Comparison of ENCODE assay signal across 20 cellular contexts in the genomic region with DNA sequence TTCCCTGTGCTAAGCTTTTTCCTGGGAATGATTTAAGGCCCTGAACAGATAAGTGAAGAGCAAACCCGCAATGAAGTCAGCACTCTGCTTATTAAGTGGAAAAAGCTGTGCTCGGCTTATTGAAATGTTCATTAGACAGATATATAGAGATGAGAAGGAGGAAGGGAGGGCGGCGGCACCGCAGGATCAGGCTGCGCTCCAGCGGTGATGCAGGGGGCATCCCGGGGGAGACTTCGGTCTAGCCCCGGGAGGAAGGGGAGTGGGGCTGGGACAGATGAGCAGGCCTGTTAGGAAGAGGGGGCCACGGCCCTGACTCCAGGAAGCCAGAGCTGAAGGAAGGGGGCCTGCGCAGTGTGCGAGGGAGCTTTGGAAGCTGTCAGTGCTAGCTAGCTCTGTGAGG.
"Had no signal": no experiment of that assay in that cellular context is flagged by ENCODE, and none has a peak within 500 bp of the region (broad histone marks: within the 10 kb centered on the region; RNA-seq: fewer than 3 reads in every experiment).

No MANE protein-coding gene starts in this region.

- ATAC-seq: effector memory CD8-positive, alpha-beta T cell; foreskin keratinocyte; left colon; left ventricle myocardium superior; right lobe of liver; stimulated activated naive B cell treated with anti-CD40 and anti-IgM and Interleukin-4, amounts not matched to agents 10 μg/mL and 1 μg/mL and 100 μg/mL, for 72 hours had no signal

- H3K4me3 ChIP-seq: esophagus muscularis mucosa, lung, prostate gland, right lobe of liver, stomach, thyroid gland had no signal

- H3K27me3 ChIP-seq: foreskin keratinocyte, right lobe of liver, thyroid gland had no signal

- H3K4me1 ChIP-seq: esophagus muscularis mucosa, parathyroid adenoma, prostate gland, right lobe of liver, stomach, thyroid gland had no signal

- H2AFZ ChIP-seq: parathyroid adenoma had no signal

- DNase-seq: central memory CD4-positive, alpha-beta T cell; cortex of kidney; effector memory CD8-positive, alpha-beta T cell; foreskin keratinocyte; kidney; left colon; left ventricle myocardium superior; mesendoderm; naive B cell; occipital lobe; right lobe of liver; stimulated activated CD4-positive, alpha-beta T cell treated with anti-CD3 and anti-CD28 coated beads, Interleukin-4, amount 100 ng/mL, for 1 hour; stimulated activated naive B cell treated with anti-CD40 and anti-IgM and Interleukin-4, amounts not matched to agents 10 μg/mL and 1 μg/mL and 100 μg/mL, for 72 hours; stomach had no signal

- H3K9me3 ChIP-seq: esophagus muscularis mucosa, prostate gland, right lobe of liver, stomach, thyroid gland had no signal

- H3K9ac ChIP-seq: parathyroid adenoma had no signal

- H3K36me3 ChIP-seq: esophagus muscularis mucosa, prostate gland, right lobe of liver, stomach, thyroid gland had no signal

- H3K27ac ChIP-seq: epithelial cell of prostate, esophagus muscularis mucosa, foreskin keratinocyte, parathyroid adenoma, prostate gland, right lobe of liver, stomach, thyroid gland had no signal
